19 cellular contexts compared by ENCODE assay signal in the genomic region with DNA sequence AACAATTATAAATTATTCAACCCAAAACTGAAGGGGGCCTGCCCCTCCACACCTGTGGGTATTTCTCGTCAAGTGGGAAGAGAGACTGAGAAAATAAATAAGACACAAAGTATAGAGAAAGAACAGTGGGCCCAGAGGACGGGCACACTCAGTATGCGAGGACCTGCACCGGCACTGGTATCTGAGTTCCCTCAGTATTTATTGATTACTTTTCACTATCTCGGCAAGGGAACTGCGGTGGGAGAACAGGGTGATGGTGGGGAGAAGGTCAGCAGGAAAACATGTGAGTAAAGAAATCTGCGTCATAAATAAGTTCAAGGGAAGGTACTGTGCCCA. TPM values are rescaled to one million over a fixed set of nuclear protein-coding genes. Genes with fewer than 3 reads are reported as not detected.
DNase-seq lines count a peak whose midpoint lies in the region; ATAC-seq, FAIRE-seq and TF ChIP-seq lines count a peak whose summit lies in the region.
"Had no signal": no experiment of that assay in that cellular context is flagged by ENCODE, and none has a peak within 500 bp of the region (broad histone marks: within the 10 kb centered on the region; RNA-seq: fewer than 3 reads in every experiment).

No MANE protein-coding gene starts in this region.

- H3K27ac Mint-ChIP-seq in endothelial cell (ENCODE audit: unreplicated experiment) (peak overlapping the region; percentile 93), MCF 10A (ENCODE audit: low read depth, unreplicated experiment) (no peak overlapping the region)
- H3K27ac Mint-ChIP-seq: stimulated activated naive CD8-positive, alpha-beta T cell treated with anti-CD3 and anti-CD28 coated beads, Interleukin-15, Interleukin-2, amounts not matched to agents 100 ng/mL and 50 ng/mL, for 24 hours had no signal

- H3K4me3 ChIP-seq in right atrium auricular region (no peak overlapping the region), pancreas (peak overlapping the region in 2 of 4 donors; percentile 15 to 17), uterus (no peak overlapping the region), ovary (no peak overlapping the region)
- H3K4me3 ChIP-seq: spleen had no signal

- H3K27me3 Mint-ChIP-seq in endothelial cell (ENCODE audit: unreplicated experiment) (peaks cover 25% of the 10 kb centered on the region), MCF 10A (ENCODE audit: insufficient read depth, unreplicated experiment) (no peaks in the 10 kb centered on the region)
- H3K27me3 Mint-ChIP-seq: stimulated activated naive CD8-positive, alpha-beta T cell treated with anti-CD3 and anti-CD28 coated beads, Interleukin-15, Interleukin-2, amounts not matched to agents 100 ng/mL and 50 ng/mL, for 24 hours had no signal

- DNase-seq in right atrium auricular region (ENCODE audit: low spot score) (no peak), Right ventricle myocardium superior (no peak), endothelial cell (ENCODE audit: low spot score) (no peak), pancreas (peak in 1 of 6 donors; percentile 40), MCF 10A (ENCODE audit: unreplicated experiment) (no peak), uterus (no peak), NCI-H2196 treated with DMSO at 0.1 percent for 48 hours (lab: John Stamatoyannopoulos, UW; ENCODE audit: unreplicated experiment) (no peak), ovary (no peak)
- DNase-seq: activated CD4-positive, CD25-positive, alpha-beta regulatory T cell; activated gamma-delta T cell treated with Interleukin-2 at 50 U/mL for 16 hours; effector CD4-positive, alpha-beta T cell; NCI-H1694 treated with DMSO at 0.1 percent for 48 hours; NCI-H510A treated with DMSO at 0.1 percent for 48 hours; spleen had no signal

- WGBS in pancreas, 2 donors: 10 to 13% methylated on average over 7 of the region's 7 CpGs
- 24 to 52% (median 25%) methylated on average over 7 of the region's 7 CpGs for WGBS in ovary, 3 donors

- TF ChIP-seq POLR2A in uterus (IDR thresholded peaks at IDR 0.05): no peak
- TF ChIP-seq POLR2A in ovary (IDR thresholded peaks at IDR 0.05): no peak

- no peak overlapping the region for H3K4me3 Mint-ChIP-seq in endothelial cell (ENCODE audit: unreplicated experiment)
- H3K4me3 Mint-ChIP-seq in MCF 10A (ENCODE audit: unreplicated experiment): no peak overlapping the region
- H3K4me3 Mint-ChIP-seq: stimulated activated naive CD8-positive, alpha-beta T cell treated with anti-CD3 and anti-CD28 coated beads, Interleukin-15, Interleukin-2, amounts not matched to agents 100 ng/mL and 50 ng/mL, for 24 hours had no signal

- TF ChIP-seq CTCF in right atrium auricular region (IDR thresholded peaks at IDR 0.05) (no peak), endothelial cell (IDR thresholded peaks at IDR 0.05; ENCODE audit: unreplicated experiment) (no peak), pancreas (IDR thresholded peaks at IDR 0.05) (no peak), MCF 10A (IDR thresholded peaks at IDR 0.05; ENCODE audit: unreplicated experiment) (no peak), uterus (IDR thresholded peaks at IDR 0.05) (no peak), ovary (IDR thresholded peaks at IDR 0.05) (no peak)

- H3K36me3 Mint-ChIP-seq in endothelial cell (ENCODE audit: low read depth, unreplicated experiment): peaks cover 17% of the 10 kb centered on the region
- H3K36me3 Mint-ChIP-seq in MCF 10A (ENCODE audit: insufficient read depth, unreplicated experiment): peaks cover 43% of the 10 kb centered on the region

- FAIRE-seq in pancreas (lab: Jason Lieb, UNC): no peak
- FAIRE-seq: D721Med, GM18507, GM19239 had no signal

- H3K36me3 ChIP-seq in right atrium auricular region (peaks cover 7% of the 10 kb centered on the region), pancreas (no peaks in the 10 kb centered on the region), uterus (no peaks in the 10 kb centered on the region), ovary (no peaks in the 10 kb centered on the region)

- no peaks in the 10 kb centered on the region for H3K27me3 ChIP-seq in right atrium auricular region
- H3K27me3 ChIP-seq in pancreas: no peaks in the 10 kb centered on the region
- no peaks in the 10 kb centered on the region for H3K27me3 ChIP-seq in uterus
- H3K27me3 ChIP-seq in ovary: no peaks in the 10 kb centered on the region
- H3K27me3 ChIP-seq: brain microvascular endothelial cell, spleen had no signal

- intact Hi-C loops in Right ventricle myocardium superior (cut with DNase I): loop anchor here (5.0 kb wide), 1 partner anchor 38 kb away; the partner anchor contains the start of gene MED17
- intact Hi-C loops in pancreas (cut with DNase I): no loop called here
- intact Hi-C loops in MCF 10A (cut with micrococcal nuclease): no loop called here
- intact Hi-C loops in uterus (cut with DNase I; ENCODE audit: low total_unique reads): no loop called here
- intact Hi-C loops in ovary (cut with DNase I): loop anchor here in 3 of 4 donors (5.0 kb wide), 1 partner anchor 38 kb away; the partner anchor contains the start of gene MED17 (in 3 of the 3)

- CTCF ChIA-PET in MCF 10A (lab: Yijun Ruan, JAX): no interaction called here

- ATAC-seq in Right ventricle myocardium superior (ENCODE audit: poor library complexity) (no peak), pancreas (no peak)

- H3K9me3 ChIP-seq in right atrium auricular region: no peaks in the 10 kb centered on the region
- no peaks in the 10 kb centered on the region for H3K9me3 ChIP-seq in pancreas
- H3K9me3 ChIP-seq in uterus: no peaks in the 10 kb centered on the region
- no peaks in the 10 kb centered on the region for H3K9me3 ChIP-seq in ovary
- H3K9me3 ChIP-seq: spleen had no signal

- no TSS peak for BruUV-seq in MCF 10A (replicated peaks; lab: Mats Ljungman, UMichigan)

- peak overlapping the region; percentile 55 to 77 for H3K27ac ChIP-seq in right atrium auricular region
- peak overlapping the region; percentile 26 to 69 (median 60) for H3K27ac ChIP-seq in pancreas
- H3K27ac ChIP-seq in uterus: no peak overlapping the region
- peak overlapping the region in 1 of 2 donors; percentile 55 for H3K27ac ChIP-seq in ovary
- H3K27ac ChIP-seq: brain microvascular endothelial cell, spleen had no signal

- TF ChIP-seq EP300 in ovary (IDR thresholded peaks at IDR 0.05): no peak

- POLR2A ChIA-PET in MCF 10A (lab: Yijun Ruan, JAX): no interaction called here

- peaks cover 0 to 16% of the 10 kb centered on the region in 2 donors for H3K4me1 ChIP-seq in right atrium auricular region
- H3K4me1 ChIP-seq in pancreas: peaks cover 14 to 26% (median 23%) of the 10 kb centered on the region in 3 donors
- no peaks in the 10 kb centered on the region for H3K4me1 ChIP-seq in uterus
- no peaks in the 10 kb centered on the region for H3K4me1 ChIP-seq in ovary (ENCODE audit: insufficient read depth)

- H3K9me3 Mint-ChIP-seq in endothelial cell (ENCODE audit: unreplicated experiment) (no peaks in the 10 kb centered on the region), MCF 10A (ENCODE audit: unreplicated experiment) (no peaks in the 10 kb centered on the region)
- H3K9me3 Mint-ChIP-seq: stimulated activated naive CD8-positive, alpha-beta T cell treated with anti-CD3 and anti-CD28 coated beads, Interleukin-15, Interleukin-2, amounts not matched to agents 100 ng/mL and 50 ng/mL, for 24 hours had no signal

- H3K4me1 Mint-ChIP-seq in endothelial cell (ENCODE audit: unreplicated experiment) (peaks cover 31% of the 10 kb centered on the region), MCF 10A (ENCODE audit: insufficient read depth, unreplicated experiment) (peaks cover 10% of the 10 kb centered on the region)

RNA-seq across cellular contexts. Expression of gene C11orf54, which starts 3.2 kb away (rescaled TPM):
- 10 to 100 TPM; 29.5 to 37.2 TPM for total RNA-seq in right atrium auricular region
- 30.2 TPM for total RNA-seq in Right ventricle myocardium superior
- 23.1 TPM for total RNA-seq in endothelial cell (ENCODE audit: unreplicated experiment)
- 10 to 100 TPM; 12.5 to 30.9 (median 23.2) TPM for total RNA-seq in pancreas
- 10 to 100 TPM; 16.1 to 29.7 TPM for polyA plus RNA-seq in pancreas
- total RNA-seq in MCF 10A (2022): 13.8 and 23.1 TPM in 2 replicates
- 10 to 100 TPM; 13.3 to 57.2 (median 32.1) TPM for total RNA-seq in uterus
- 10 to 100 TPM; 28.4 to 48.0 (median 36.0) TPM for total RNA-seq in ovary
- 10 to 100 TPM; 22.8 to 38.6 TPM for polyA plus RNA-seq in ovary

RNA-seq across cellular contexts. Expression of gene TAF1D, which starts 3.3 kb away (rescaled TPM):
- total RNA-seq in right atrium auricular region: 10 to 100 TPM; 33.0 to 36.0 TPM
- total RNA-seq in Right ventricle myocardium superior: 28.2 TPM
- 131 TPM for total RNA-seq in endothelial cell (ENCODE audit: unreplicated experiment)
- total RNA-seq in pancreas: 100 to 1,000 TPM in 2 of 6 donors, 10 to 100 TPM in 4; 58.4 to 151 (median 85.4) TPM
- polyA plus RNA-seq in pancreas: 100 to 1,000 TPM; 149 to 248 TPM
- 165 and 212 TPM in 2 replicates for total RNA-seq in MCF 10A (2022)
- 100 to 1,000 TPM in 3 of 4 donors, 10 to 100 TPM in 1; 46.1 to 431 (median 191) TPM for total RNA-seq in uterus
- total RNA-seq in ovary: 100 to 1,000 TPM in 6 of 7 donors, 10 to 100 TPM in 1; 73.7 to 155 (median 109) TPM
- 10 to 100 TPM; 98.0 to 99.6 TPM for polyA plus RNA-seq in ovary

RNA-seq across cellular contexts. Expression of gene MED17, which starts 39.4 kb away (rescaled TPM):
- 10 to 100 TPM; 15.9 to 16.4 TPM for total RNA-seq in right atrium auricular region
- total RNA-seq in Right ventricle myocardium superior: 15.3 TPM
- 38.7 TPM for total RNA-seq in endothelial cell (ENCODE audit: unreplicated experiment)
- total RNA-seq in pancreas: 10 to 100 TPM in 5 of 6 donors, 1 to 10 TPM in 1; 8.7 to 17.8 (median 11.6) TPM
- 10 to 100 TPM in 1 of 2 donors, 1 to 10 TPM in 1; 6.6 to 10.1 TPM for polyA plus RNA-seq in pancreas
- 42.2 and 43.9 TPM in 2 replicates for total RNA-seq in MCF 10A (2022)
- total RNA-seq in uterus: 10 to 100 TPM; 35.1 to 64.8 (median 56.4) TPM
- 10 to 100 TPM; 26.9 to 38.3 (median 33.4) TPM for total RNA-seq in ovary
- polyA plus RNA-seq in ovary: 10 to 100 TPM; 24.9 to 30.8 TPM

Comparison
In these comparisons a context has a peak if more than half of its experiments do, and no peak if none do; other contexts are left out.
1. H3K27ac ChIP-seq: peak in right atrium auricular region (2 of 2) and pancreas (4 of 4); none in uterus (0 of 2).
2. intact Hi-C loops: an anchor here in Right ventricle myocardium superior (5.0 kb wide) and ovary (5.0 kb wide); none called in pancreas, MCF 10A and uterus.